9 cellular contexts compared by ENCODE assay signal in genomic region chr18:36297419-36298112, GRCh38. TPM values are rescaled to one million over a fixed set of nuclear protein-coding genes. Genes with fewer than 3 reads are reported as not detected.
DNase-seq lines count a peak whose midpoint lies in the region; ATAC-seq, FAIRE-seq and TF ChIP-seq lines count a peak whose summit lies in the region.
"Had no signal": no experiment of that assay in that cellular context is flagged by ENCODE, and none has a peak within 500 bp of the region (broad histone marks: within the 10 kb centered on the region; RNA-seq: fewer than 3 reads in every experiment).

Gene FHOD3, plus strand, starts transcription at chr18:36297713. Its CDS starts 123 bp downstream, at chr18:36297836.

- H2AFZ ChIP-seq in GM12878 (ENCODE audit: control insufficient read depth, low read depth, low read length) = peak within 1 kb of the TSS; percentile 51

- H3K27ac Mint-ChIP-seq in activated CD4-positive, alpha-beta memory T cell treated with anti-CD3 and anti-CD28 coated beads for 36 hours = no peak within 1 kb of the TSS
- no peak within 1 kb of the TSS for H3K27ac Mint-ChIP-seq in activated CD4-positive, alpha-beta memory T cell treated with anti-CD3 and anti-CD28 coated beads, Interleukin-2, amount 10 ng/mL, durations not matched to agents 7 days and 5 days

- H3K4me2 ChIP-seq in GM12878 (ENCODE audit: control insufficient read depth, insufficient read depth) = peak within 1 kb of the TSS; percentile 82

- no peaks in the 10 kb centered on the region for H3K9me3 ChIP-seq in GM12878 (replicated peaks; ENCODE audit: control insufficient read depth, insufficient read depth, low read length)
- no peaks in the 10 kb centered on the region for H3K9me3 ChIP-seq in iPS DF 6.9 (ENCODE audit: control insufficient read depth, insufficient read depth, low read length)

- H3K27me3 ChIP-seq in GM12878 (replicated peaks in 1 of 2; ENCODE audit: control insufficient read depth in 2 of 2, insufficient read depth in 2 of 2, low read length in 1 of 2) (peaks cover 0 to 4% of the 10 kb centered on the region in 2 experiments; a peak in 2 of 4 replicates), iPS DF 6.9 (ENCODE audit: control insufficient read depth, insufficient read depth, low read length) (peaks cover 26% of the 10 kb centered on the region; the same call in 1 of the 2 replicates)

- POLR2A ChIA-PET in activated CD4-positive, alpha-beta memory T cell treated with anti-CD3 and anti-CD28 coated beads for 36 hours (lab: Charles Lee) = no interaction called here
- POLR2A ChIA-PET in activated CD4-positive, alpha-beta memory T cell treated with anti-CD3 and anti-CD28 coated beads, Interleukin-2, amount 10 ng/mL, durations not matched to agents 7 days and 5 days (lab: Charles Lee) = no interaction called here
- POLR2A ChIA-PET in GM12878 (lab: Charles Lee) = interaction anchor here (0.5 to 6.4 kb wide), 11 partner anchors 9 to 271 kb away, joined by 3 to 51 read pairs (median 5); no protein-coding TSS in a partner anchor

- H3K4me3 ChIP-seq in GM12878 = peak within 1 kb of the TSS; percentile 69
- peak within 1 kb of the TSS; percentile 68 for H3K4me3 ChIP-seq in iPS DF 6.9 (ENCODE audit: low read length)

- no peaks in the 10 kb centered on the region for H3K36me3 ChIP-seq in GM12878 (ENCODE audit: control insufficient read depth in 2 of 2, insufficient read depth in 2 of 2, low read length in 1 of 2)
- H3K36me3 ChIP-seq in iPS DF 6.9 (ENCODE audit: control insufficient read depth, insufficient read depth, low read length) = no peaks in the 10 kb centered on the region

- H3K27me3 Mint-ChIP-seq in activated CD4-positive, alpha-beta memory T cell treated with anti-CD3 and anti-CD28 coated beads for 36 hours = peaks cover 15% of the 10 kb centered on the region
- H3K27me3 Mint-ChIP-seq in activated CD4-positive, alpha-beta memory T cell treated with anti-CD3 and anti-CD28 coated beads, Interleukin-2, amount 10 ng/mL, durations not matched to agents 7 days and 5 days = peaks cover 22% of the 10 kb centered on the region

- no peaks in the 10 kb centered on the region for H3K4me1 Mint-ChIP-seq in activated CD4-positive, alpha-beta memory T cell treated with anti-CD3 and anti-CD28 coated beads for 36 hours (ENCODE audit: low read depth)
- H3K4me1 Mint-ChIP-seq in activated CD4-positive, alpha-beta memory T cell treated with anti-CD3 and anti-CD28 coated beads, Interleukin-2, amount 10 ng/mL, durations not matched to agents 7 days and 5 days = no peaks in the 10 kb centered on the region

- WGBS in GM12878 (ENCODE audit: insufficient coverage, insufficient replicate concordance, low lambda C conversion rate, missing lambda C conversion rate) = under 1% methylated on average over 41 of the region's 89 CpGs
- WGBS in iPS DF 6.9 (ENCODE audit: insufficient coverage, insufficient read length) = no CpG with 5 or more reads among the region's 89 CpGs

- peak; percentile 76 for ATAC-seq in GM12878

- peak; percentile 26; the same call in 1 of the 2 replicates for TF ChIP-seq POLR2A in GM12878 (IDR thresholded peaks at IDR 0.05; ENCODE audit: low read depth, low read length)

- DNase-seq in activated CD4-positive, alpha-beta memory T cell treated with anti-CD3 and anti-CD28 coated beads for 36 hours = peak; percentile 12
- DNase-seq in activated CD4-positive, alpha-beta memory T cell treated with anti-CD3 and anti-CD28 coated beads, Interleukin-2, amount 10 ng/mL, durations not matched to agents 7 days and 5 days = no peak
- DNase-seq in HCEC 1CT = peak; percentile 27
- peak; percentile 72 for DNase-seq in NCI-H146 treated with DMSO at 0.1 percent for 48 hours (lab: John Stamatoyannopoulos, UW; ENCODE audit: unreplicated experiment)
- no peak for DNase-seq in GM12878 (ENCODE audit: low read depth, low spot score)
- DNase-seq in iPS DF 6.9 (ENCODE audit: low read depth, low spot score) = no peak
- DNase-seq in retina = peak; percentile 83
- DNase-seq in T-helper 2 cell = no peak

- H3K9me3 Mint-ChIP-seq in activated CD4-positive, alpha-beta memory T cell treated with anti-CD3 and anti-CD28 coated beads for 36 hours = no peaks in the 10 kb centered on the region
- H3K9me3 Mint-ChIP-seq in activated CD4-positive, alpha-beta memory T cell treated with anti-CD3 and anti-CD28 coated beads, Interleukin-2, amount 10 ng/mL, durations not matched to agents 7 days and 5 days = no peaks in the 10 kb centered on the region

- in situ Hi-C loops in GM12878 (cut with MboI) = no loop called here

- no peak for TF ChIP-seq EP300 in GM12878 (IDR thresholded peaks at IDR 0.05; ENCODE audit: borderline replicate concordance in 1 of 2, control insufficient read depth in 1 of 2, low read depth in 2 of 2, low read length in 2 of 2)

- no peaks in the 10 kb centered on the region for H3K4me1 ChIP-seq in GM12878 (ENCODE audit: control insufficient read depth, insufficient read depth, low read length)
- H3K4me1 ChIP-seq in iPS DF 6.9 (ENCODE audit: control insufficient read depth, insufficient read depth, low read length) = no peaks in the 10 kb centered on the region; the same call in 1 of the 2 replicates

- no peaks in the 10 kb centered on the region for H4K20me1 ChIP-seq in GM12878 (ENCODE audit: control insufficient read depth, insufficient read depth)

- H3K27ac ChIP-seq in GM12878 (ENCODE audit: control insufficient read depth, insufficient read depth) (no peak within 1 kb of the TSS), iPS DF 6.9 (ENCODE audit: low read length) (no peak within 1 kb of the TSS)

- intact Hi-C loops in activated CD4-positive, alpha-beta memory T cell treated with anti-CD3 and anti-CD28 coated beads for 36 hours (cut with micrococcal nuclease) = no loop called here
- intact Hi-C loops in GM12878 (cut with micrococcal nuclease; ENCODE audit: unreplicated experiment) = loop anchor here (2.0 to 10.0 kb wide), 3 partner anchors 69 to 367 kb away; no protein-coding TSS in a partner anchor

- no peaks in the 10 kb centered on the region for H3K36me3 Mint-ChIP-seq in activated CD4-positive, alpha-beta memory T cell treated with anti-CD3 and anti-CD28 coated beads for 36 hours
- no peaks in the 10 kb centered on the region for H3K36me3 Mint-ChIP-seq in activated CD4-positive, alpha-beta memory T cell treated with anti-CD3 and anti-CD28 coated beads, Interleukin-2, amount 10 ng/mL, durations not matched to agents 7 days and 5 days (ENCODE audit: low read depth)

- SMC1A ChIA-PET in GM12878 (lab: Charles Lee; ENCODE audit: uncharacterized antibody, unreplicated experiment) = interaction anchor here (0.5 to 12.6 kb wide), 11 partner anchors 12 to 275 kb away, joined by 3 to 212 read pairs (median 18); no protein-coding TSS in a partner anchor

- no peak within 1 kb of the TSS for H3K4me3 Mint-ChIP-seq in activated CD4-positive, alpha-beta memory T cell treated with anti-CD3 and anti-CD28 coated beads for 36 hours
- H3K4me3 Mint-ChIP-seq in activated CD4-positive, alpha-beta memory T cell treated with anti-CD3 and anti-CD28 coated beads, Interleukin-2, amount 10 ng/mL, durations not matched to agents 7 days and 5 days = no peak within 1 kb of the TSS

- peak within 1 kb of the TSS; percentile 39; the same call in 1 of the 2 replicates for H3K9ac ChIP-seq in GM12878 (ENCODE audit: control insufficient read depth, insufficient read depth, low read length)

- TF ChIP-seq CTCF in GM12878 (IDR thresholded peaks at IDR 0.05 in 2 of 3, conservative IDR thresholded peaks at IDR 0.05 in 1 of 3; ENCODE audit: control insufficient read depth in 2 of 3, extremely low read depth in 1 of 3, insufficient read depth in 1 of 3, low read depth in 3 of 3, low read length in 3 of 3) = no peak

- no TSS peak for BruUV-seq in GM12878 (replicated peaks; lab: Mats Ljungman, UMichigan)

- no peak for FAIRE-seq in GM12878 (lab: Jason Lieb, UNC)
- FAIRE-seq: islet of Langerhans had no signal

- RAD21 ChIA-PET in GM12878 (lab: Charles Lee; ENCODE audit: unreplicated experiment) = interaction anchor here (0.6 to 14.2 kb wide), 25 partner anchors 8 to 815 kb away, joined by 3 to 203 read pairs (median 7); no protein-coding TSS in a partner anchor

- CTCF ChIA-PET in activated CD4-positive, alpha-beta memory T cell treated with anti-CD3 and anti-CD28 coated beads for 36 hours (lab: Charles Lee) = no interaction called here
- CTCF ChIA-PET in activated CD4-positive, alpha-beta memory T cell treated with anti-CD3 and anti-CD28 coated beads, Interleukin-2, amount 10 ng/mL, durations not matched to agents 7 days and 5 days (lab: Charles Lee) = no interaction called here
- CTCF ChIA-PET in GM12878 (lab: Yijun Ruan, JAX) = interaction anchor here (0.7 to 3.6 kb wide), 15 partner anchors 11 to 275 kb away, joined by 3 to 21 read pairs (median 4); no protein-coding TSS in a partner anchor

- H3K79me2 ChIP-seq in GM12878 (ENCODE audit: control insufficient read depth, insufficient read depth, low read length) = peaks cover 13% of the 10 kb centered on the region

- no peak for TF ChIP-seq RAD21 in GM12878 (IDR thresholded peaks at IDR 0.05; ENCODE audit: insufficient read depth, low read depth, low read length)

TF ChIP-seq in GM12878, 131 proteins besides CTCF, POLR2A, EP300 and RAD21 (continues in another document):
- TF ChIP-seq MEF2A (IDR thresholded peaks at IDR 0.05; ENCODE audit: insufficient read depth, low read depth, low read length) = no peak
- TF ChIP-seq LARP7 (IDR thresholded peaks at IDR 0.05) = peak; percentile 72
- TF ChIP-seq GATAD2B (conservative IDR thresholded peaks at IDR 0.05; ENCODE audit: low read depth) = peak; percentile 77
- 0 out of 2 replicates have a peak, but pooled peaks have one; percentile 20 for TF ChIP-seq NR2F1 (conservative IDR thresholded peaks at IDR 0.05)

RNA-seq across cellular contexts. Expression of gene FHOD3, which starts in this region (rescaled TPM):
- total RNA-seq in activated CD4-positive, alpha-beta memory T cell treated with anti-CD3 and anti-CD28 coated beads for 36 hours = not detected
- total RNA-seq in activated CD4-positive, alpha-beta memory T cell treated with anti-CD3 and anti-CD28 coated beads, Interleukin-2, amount 10 ng/mL, durations not matched to agents 7 days and 5 days = not detected
- total RNA-seq in GM12878 (2013; cell fraction: nucleolus; rRNA removed) = 195 and 221 TPM in 2 replicates
- total RNA-seq in GM12878 (2014; rRNA removed) (10.8 and 13.5 TPM in 2 replicates), GM12878 (2014; rRNA removed; fragmentation: Illumina TruSeq; extraction: Trizol) (10.3 and 11.0 TPM in 2 replicates), GM12878 (2021) (10.7 and 11.4 TPM in 2 replicates)
- 4.8 TPM for polyA plus RNA-seq in GM12878 (2011; ENCODE audit: low read depth)
- polyA plus RNA-seq in GM12878 (2011; rRNA removed) (26.4 and 26.7 TPM in 2 replicates), GM12878 (2014; fragmentation: Illumina TruSeq; extraction: Trizol) (11.6 and 12.8 TPM in 2 replicates), GM12878 (2014; fragmentation: Nextera tagmentation; extraction: Ambion mirVana) (under 1 TPM; 0.77 to 0.90 TPM), GM12878 (2014; rRNA removed) (9.6 and 10.0 TPM in 2 replicates), GM12878 (2016; fragmentation: Nextera tagmentation; extraction: Ambion mirVana) (1 to 10 TPM; 2.0 to 2.4 TPM)
- 23.5 and 28.8 TPM in 2 replicates for polyA plus RNA-seq in GM12878 (2011; cell fraction: cytosol; rRNA removed)
- polyA plus RNA-seq in GM12878 (2011; cell fraction: nucleus; rRNA removed) = 36.3 and 38.1 TPM in 2 replicates
- 5.1 and 7.6 TPM in 2 replicates for polyA plus RNA-seq in GM12878 (2012)
- polyA minus RNA-seq in GM12878 (2011; rRNA and poly(A)+ RNA removed) = 32.3 and 33.7 TPM in 2 replicates
- 8.4 and 12.8 TPM in 2 replicates for polyA minus RNA-seq in GM12878 (2011; cell fraction: cytosol; rRNA and poly(A)+ RNA removed)
- polyA minus RNA-seq in GM12878 (2011; cell fraction: nucleus; rRNA and poly(A)+ RNA removed) = 31.9 and 49.8 TPM in 2 replicates

Comparison
In these comparisons a context has a peak if more than half of its experiments do, and no peak if none do; other contexts are left out.
1. RNA of gene FHOD3 (total RNA-seq): 10.3 to 221 TPM in GM12878; not detected in activated CD4-positive, alpha-beta memory T cell treated with anti-CD3 and anti-CD28 coated beads for 36 hours and not detected in activated CD4-positive, alpha-beta memory T cell treated with anti-CD3 and anti-CD28 coated beads, Interleukin-2, amount 10 ng/mL, durations not matched to agents 7 days and 5 days; every median in the first group is over 10 times any median in the second.
2. Peak in DNase-seq in activated CD4-positive, alpha-beta memory T cell treated with anti-CD3 and anti-CD28 coated beads for 36 hours; RNA of the gene not detected or under 1 TPM.
3. DNase-seq: peak in HCEC 1CT (single experiment), NCI-H146 treated with DMSO at 0.1 percent for 48 hours (single experiment) and retina (single experiment); none in activated CD4-positive, alpha-beta memory T cell treated with anti-CD3 and anti-CD28 coated beads, Interleukin-2, amount 10 ng/mL, durations not matched to agents 7 days and 5 days (single experiment), GM12878 (single experiment), iPS DF 6.9 (single experiment) and T-helper 2 cell (0 of 5).